Comparison of ENCODE assay signal across 17 cellular contexts in the genomic region with DNA sequence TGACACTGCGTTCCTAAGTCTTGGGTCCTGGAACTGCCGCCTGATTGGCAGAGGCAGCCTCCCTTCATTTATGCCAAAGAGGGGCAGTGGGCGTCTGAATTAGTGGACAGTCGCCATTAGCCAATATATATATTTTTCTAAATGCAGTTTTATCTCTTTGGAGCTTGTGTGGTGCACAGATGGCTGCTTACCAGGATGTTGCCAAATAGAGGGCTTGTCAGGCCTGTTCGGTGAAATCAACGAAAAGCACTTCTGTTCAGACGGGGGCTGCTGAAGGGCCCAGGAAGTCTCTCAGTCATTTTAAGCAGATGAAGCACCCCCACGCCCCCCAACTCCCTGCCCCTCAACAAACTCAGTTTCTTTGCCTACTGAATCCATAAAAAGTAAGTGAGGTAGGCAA.
"Had no signal": no experiment of that assay in that cellular context is flagged by ENCODE, and none has a peak within 500 bp of the region (broad histone marks: within the 10 kb centered on the region; RNA-seq: fewer than 3 reads in every experiment).

No MANE protein-coding gene starts in this region.

- DNase-seq: activated gamma-delta T cell treated with Interleukin-2 at 50 U/mL for 16 hours; activated T-cell treated with anti-CD3 and anti-CD28 coated beads, Interleukin-2, amount 50 U/mL, for 1 hour; effector memory CD8-positive, alpha-beta T cell; foreskin melanocyte; hypothalamus; occipital lobe; retina; stimulated activated CD4-positive, alpha-beta T cell treated with anti-CD3 and anti-CD28 coated beads, Interleukin-2, amount 100 ng/mL, for 48 hours; stimulated activated CD8-positive, alpha-beta memory T cell treated with anti-CD3 and anti-CD28 coated beads, Interleukin-4, amount 100 ng/mL, for 48 hours; stimulated activated naive B cell treated with anti-CD40 and anti-IgM and Interleukin-4, amounts not matched to agents 10 μg/mL and 1 μg/mL and 100 μg/mL, for 72 hours; testis; trophoblast cell had no signal

- H3K4me3 ChIP-seq: dorsolateral prefrontal cortex, testis had no signal

- H3K4me1 ChIP-seq: testis had no signal

- H3K27me3 ChIP-seq: testis had no signal

- FAIRE-seq: colon, endothelial cell of umbilical vein, islet of Langerhans had no signal

- H3K27ac ChIP-seq: testis had no signal

- ATAC-seq: effector memory CD8-positive, alpha-beta T cell; esophagus mucosa; stimulated activated naive B cell treated with anti-CD40 and anti-IgM and Interleukin-4, amounts not matched to agents 10 μg/mL and 1 μg/mL and 100 μg/mL, for 72 hours had no signal

- H3K9me3 ChIP-seq: testis had no signal
